Comparison of ENCODE assay signal across 30 cellular contexts in genomic region chr11:63240791-63241379, GRCh38. TPM values are rescaled to one million over a fixed set of nuclear protein-coding genes. Genes with fewer than 3 reads are reported as not detected.
"Had no signal": no experiment of that assay in that cellular context is flagged by ENCODE, and none has a peak within 500 bp of the region (broad histone marks: within the 10 kb centered on the region; RNA-seq: fewer than 3 reads in every experiment).

No MANE protein-coding gene starts in this region.

- H3K27ac ChIP-seq: breast epithelium, parathyroid adenoma, psoas muscle, tibial nerve had no signal

- H3K4me3 Mint-ChIP-seq: activated CD4-positive, alpha-beta memory T cell treated with anti-CD3 and anti-CD28 coated beads, Interleukin-2, amount 10 ng/mL, durations not matched to agents 7 days and 5 days; activated T-cell treated with anti-CD3 and anti-CD28 coated beads, Interleukin-2, amount 50 U/mL, for 4 hours; activated T-helper 17 cell treated with anti-CD3 and anti-CD28 coated beads, Interleukin-2, amount 50 U/mL, for 72 hours; central memory CD8-positive, alpha-beta T cell; dendritic cell treated with granulocyte-macrophage colony-stimulating factor and Interleukin-4, amounts not matched to agents 40 ng/mL and 50 ng/mL, for 4 days; endodermal cell; memory B cell; naive thymus-derived CD8-positive, alpha-beta T cell; neural crest cell; stimulated activated naive B cell treated with anti-CD40 and anti-IgM and Interleukin-4, amounts not matched to agents 10 μg/mL and 1 μg/mL and 100 μg/mL, for 72 hours; T-cell had no signal

- H3K4me3 ChIP-seq: breast epithelium, psoas muscle, smooth muscle cell, tibial nerve had no signal

- H3K9me3 ChIP-seq: breast epithelium, psoas muscle had no signal

- H3K27me3 ChIP-seq: breast epithelium, tibial nerve had no signal

- H3K4me1 ChIP-seq: breast epithelium, parathyroid adenoma, psoas muscle, tibial nerve had no signal

- H3K27ac Mint-ChIP-seq: activated CD4-positive, alpha-beta memory T cell treated with anti-CD3 and anti-CD28 coated beads, Interleukin-2, amount 10 ng/mL, durations not matched to agents 7 days and 5 days; activated T-helper 17 cell treated with anti-CD3 and anti-CD28 coated beads, Interleukin-2, amount 50 U/mL, for 72 hours; dendritic cell treated with granulocyte-macrophage colony-stimulating factor and Interleukin-4, amounts not matched to agents 40 ng/mL and 50 ng/mL, for 4 days; endodermal cell; memory B cell; stimulated activated naive B cell treated with anti-CD40 and anti-IgM and Interleukin-4, amounts not matched to agents 10 μg/mL and 1 μg/mL and 100 μg/mL, for 72 hours had no signal

- H3K36me3 Mint-ChIP-seq: memory B cell; stimulated activated naive B cell treated with anti-CD40 and anti-IgM and Interleukin-4, amounts not matched to agents 10 μg/mL and 1 μg/mL and 100 μg/mL, for 72 hours; T-cell had no signal

- ATAC-seq: activated CD4-positive, CD25-positive, alpha-beta regulatory T cell treated with anti-CD3 and anti-CD28 coated beads, Interleukin-2, amount 50 U/mL, for 24 hours; activated T-cell treated with anti-CD3 and anti-CD28 coated beads, Interleukin-2, amount 50 U/mL, for 4 hours; activated T-helper 17 cell treated with anti-CD3 and anti-CD28 coated beads, Interleukin-2, amount 50 U/mL, for 72 hours; naive thymus-derived CD8-positive, alpha-beta T cell; psoas muscle; stimulated activated naive B cell treated with anti-CD40 and anti-IgM and Interleukin-4, amounts not matched to agents 10 μg/mL and 1 μg/mL and 100 μg/mL, for 72 hours; T-cell had no signal

- H3K9me3 Mint-ChIP-seq: central memory CD8-positive, alpha-beta T cell had no signal

- DNase-seq: activated CD4-positive, alpha-beta memory T cell treated with anti-CD3 and anti-CD28 coated beads, Interleukin-2, amount 10 ng/mL, durations not matched to agents 7 days and 5 days; activated CD4-positive, alpha-beta T cell treated with anti-CD3 and anti-CD28 coated beads for 48 hours; activated gamma-delta T cell treated with Interleukin-2 at 50 U/mL for 16 hours; activated naive CD4-positive, alpha-beta T cell treated with anti-CD3 and anti-CD28 coated beads, Interleukin-2, amount 50 U/mL, for 16 hours; activated T-cell treated with anti-CD3 and anti-CD28 coated beads, Interleukin-2, amount 50 U/mL, for 4 hours; amygdala; endodermal cell; foreskin fibroblast; head of caudate nucleus; hippocampal formation; left cardiac atrium; midbrain; naive thymus-derived CD8-positive, alpha-beta T cell; nucleus accumbens; psoas muscle; stimulated activated CD4-positive, alpha-beta T cell treated with anti-CD3 and anti-CD28 coated beads, Interleukin-2, amount 100 ng/mL, for 24 hours; stimulated activated naive B cell treated with anti-CD40 and anti-IgM and Interleukin-4, amounts not matched to agents 10 μg/mL and 1 μg/mL and 100 μg/mL, for 72 hours; T-cell had no signal

- H3K4me1 Mint-ChIP-seq: activated CD4-positive, alpha-beta memory T cell treated with anti-CD3 and anti-CD28 coated beads, Interleukin-2, amount 10 ng/mL, durations not matched to agents 7 days and 5 days; activated T-helper 17 cell treated with anti-CD3 and anti-CD28 coated beads, Interleukin-2, amount 50 U/mL, for 72 hours; central memory CD8-positive, alpha-beta T cell; memory B cell; neural crest cell had no signal

- H3K36me3 ChIP-seq: breast epithelium, tibial nerve had no signal

RNA-seq across cellular contexts. Expression of gene SLC22A25, which starts 2.5 kb away (rescaled TPM):
- total RNA-seq: activated CD4-positive, alpha-beta memory T cell treated with anti-CD3 and anti-CD28 coated beads, Interleukin-2, amount 10 ng/mL, durations not matched to agents 7 days and 5 days; activated T-cell treated with anti-CD3 and anti-CD28 coated beads, Interleukin-2, amount 50 U/mL, for 4 hours; activated T-helper 17 cell treated with anti-CD3 and anti-CD28 coated beads, Interleukin-2, amount 50 U/mL, for 72 hours; lower leg skin; naive thymus-derived CD8-positive, alpha-beta T cell; neural crest cell; psoas muscle; smooth muscle cell; T-cell; tibial nerve; ureter had no signal
